Comparison of ENCODE assay signal across 11 cellular contexts in the genomic region with DNA sequence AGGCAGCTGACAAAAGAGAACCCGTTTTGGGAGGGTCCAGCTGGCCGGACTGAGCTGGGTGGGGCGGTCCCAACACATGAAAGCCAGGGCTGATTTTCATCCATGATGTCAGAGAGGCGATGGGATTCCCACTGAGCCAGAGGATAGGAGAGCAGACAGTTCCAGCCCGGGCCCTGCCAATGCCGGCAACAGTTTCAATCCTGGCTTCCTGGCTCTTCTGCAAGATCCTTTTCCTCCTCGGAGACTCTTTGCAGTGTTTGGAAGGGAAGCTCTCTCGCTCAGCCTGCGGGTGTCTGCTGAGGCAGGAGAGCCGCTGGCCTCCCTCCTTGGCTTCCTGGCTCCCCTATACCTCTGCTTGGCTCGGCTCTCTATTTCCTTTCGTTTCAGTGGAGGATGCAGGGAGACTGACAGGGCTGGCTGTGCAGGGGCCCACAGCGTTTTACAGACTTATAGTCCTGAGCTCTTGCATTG.
DNase-seq lines count a peak whose midpoint lies in the region; ATAC-seq and TF ChIP-seq lines count a peak whose summit lies in the region.
"Had no signal": no experiment of that assay in that cellular context is flagged by ENCODE, and none has a peak within 500 bp of the region (broad histone marks: within the 10 kb centered on the region; RNA-seq: fewer than 3 reads in every experiment).

No MANE protein-coding gene starts in this region.

- DNase-seq in AG09319 (ENCODE audit: extremely low read depth, low read depth) (peak; percentile 23), SK-MEL-5 (ENCODE audit: low read depth, low spot score) (peak; percentile 52), fibroblast of the conjunctiva (ENCODE audit: low read depth) (peak; percentile 18), omental fat pad (ENCODE audit: low spot score) (no peak), NCI-H128 (lab: John Stamatoyannopoulos, UW; ENCODE audit: unreplicated experiment) (no peak)
- no peak for DNase-seq in activated T-cell treated with anti-CD3 and anti-CD28 coated beads, Interleukin-2, amount 50 U/mL, for 4 hours
- DNase-seq: NCI-H524 treated with DMSO at 0.1 percent for 48 hours; stimulated activated CD4-positive, alpha-beta T cell treated with anti-CD3 and anti-CD28 coated beads, Interleukin-12 subunit alpha, Interleukin-12 subunit beta, amount 100 ng/mL, for 4 hours had no signal

- H3K36me3 Mint-ChIP-seq in activated T-cell treated with anti-CD3 and anti-CD28 coated beads, Interleukin-2, amount 50 U/mL, for 4 hours (ENCODE audit: insufficient read depth), result no peaks in the 10 kb centered on the region
- H3K36me3 Mint-ChIP-seq: activated naive CD4-positive, alpha-beta T cell treated with anti-CD3 and anti-CD28 coated beads, Interleukin-2, amount 50 U/mL, for 24 hours had no signal

- peaks cover 3% of the 10 kb centered on the region for H3K9me3 Mint-ChIP-seq in activated T-cell treated with anti-CD3 and anti-CD28 coated beads, Interleukin-2, amount 50 U/mL, for 4 hours

- in situ Hi-C loops in SK-MEL-5 (cut with HindIII; ENCODE audit: low pct_unique_long_range_greater_than_20kb, low sequenced_read_pairs), result no loop called here

- no peak overlapping the region for H3K4me3 Mint-ChIP-seq in activated T-cell treated with anti-CD3 and anti-CD28 coated beads, Interleukin-2, amount 50 U/mL, for 4 hours
- H3K4me3 Mint-ChIP-seq: activated naive CD4-positive, alpha-beta T cell treated with anti-CD3 and anti-CD28 coated beads, Interleukin-2, amount 50 U/mL, for 24 hours had no signal

- no peaks in the 10 kb centered on the region for H3K27me3 Mint-ChIP-seq in activated T-cell treated with anti-CD3 and anti-CD28 coated beads, Interleukin-2, amount 50 U/mL, for 4 hours (ENCODE audit: low read depth)
- H3K27me3 Mint-ChIP-seq: activated naive CD4-positive, alpha-beta T cell treated with anti-CD3 and anti-CD28 coated beads, Interleukin-2, amount 50 U/mL, for 24 hours had no signal

- H3K4me1 Mint-ChIP-seq in activated T-cell treated with anti-CD3 and anti-CD28 coated beads, Interleukin-2, amount 50 U/mL, for 4 hours (ENCODE audit: low read depth), result no peaks in the 10 kb centered on the region
- H3K4me1 Mint-ChIP-seq: activated naive CD4-positive, alpha-beta T cell treated with anti-CD3 and anti-CD28 coated beads, Interleukin-2, amount 50 U/mL, for 24 hours had no signal

- peak; percentile 57 for ATAC-seq in omental fat pad (ENCODE audit: low FRiP score)
- no peak for ATAC-seq in GM19351 (IDR thresholded peaks at IDR 0.05; ENCODE audit: unreplicated experiment)
- ATAC-seq in activated T-cell treated with anti-CD3 and anti-CD28 coated beads, Interleukin-2, amount 50 U/mL, for 4 hours, result no peak
- no peak for ATAC-seq in HG02623 (IDR thresholded peaks at IDR 0.05; ENCODE audit: unreplicated experiment)

- no peak for TF ChIP-seq CTCF in AG09319 (IDR thresholded peaks at IDR 0.05; ENCODE audit: low read depth, low read length)
- TF ChIP-seq CTCF in omental fat pad (IDR thresholded peaks at IDR 0.05), result no peak

Comparison
In these comparisons a context has a peak if more than half of its experiments do, and no peak if none do; other contexts are left out.
1. DNase-seq: peak in AG09319 (single experiment), SK-MEL-5 (single experiment) and fibroblast of the conjunctiva (single experiment); none in omental fat pad (single experiment), activated T-cell treated with anti-CD3 and anti-CD28 coated beads, Interleukin-2, amount 50 U/mL, for 4 hours (single experiment) and NCI-H128 (single experiment).